Comparison of ENCODE assay signal across 1 cellular context in the genomic region with DNA sequence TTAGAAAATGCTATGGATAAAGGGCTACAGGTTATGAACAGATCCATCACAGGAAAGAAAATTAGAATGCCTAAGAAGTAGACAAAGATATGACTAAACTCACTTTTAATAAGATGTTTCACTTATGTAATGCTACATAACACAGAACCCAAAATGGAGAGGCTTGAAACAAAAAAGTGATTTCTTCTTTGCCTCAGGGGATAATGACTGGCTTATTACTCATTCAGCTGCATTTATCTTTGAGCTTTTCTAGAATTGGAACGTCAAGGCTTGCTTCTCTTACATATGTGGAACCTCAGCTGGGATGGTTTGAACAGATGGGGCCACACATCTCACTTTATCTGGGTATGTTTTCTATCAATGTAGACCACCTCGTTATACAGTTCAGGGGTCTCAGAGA.
TF ChIP-seq lines count a peak whose summit lies in the region.

No MANE protein-coding gene starts in this region.

TF ChIP-seq in IMR-90, 13 proteins besides CTCF, POLR2A, EP300 and RAD21 (continued from another document):
- TF ChIP-seq, protein P1, sequence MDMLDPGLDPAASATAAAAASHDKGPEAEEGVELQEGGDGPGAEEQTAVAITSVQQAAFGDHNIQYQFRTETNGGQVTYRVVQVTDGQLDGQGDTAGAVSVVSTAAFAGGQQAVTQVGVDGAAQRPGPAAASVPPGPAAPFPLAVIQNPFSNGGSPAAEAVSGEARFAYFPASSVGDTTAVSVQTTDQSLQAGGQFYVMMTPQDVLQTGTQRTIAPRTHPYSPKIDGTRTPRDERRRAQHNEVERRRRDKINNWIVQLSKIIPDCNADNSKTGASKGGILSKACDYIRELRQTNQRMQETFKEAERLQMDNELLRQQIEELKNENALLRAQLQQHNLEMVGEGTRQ (IDR thresholded peaks at IDR 0.05; ENCODE audit: low read depth, low read length), result no peak
- TF ChIP-seq RCOR1 (IDR thresholded peaks at IDR 0.05; ENCODE audit: insufficient replicate concordance, low read length) (no peak), MAZ (IDR thresholded peaks at IDR 0.05; ENCODE audit: borderline replicate concordance, low read depth, low read length) (no peak), FOS (IDR thresholded peaks at IDR 0.05; ENCODE audit: low read depth, low read length) (no peak), NFE2L2 (IDR thresholded peaks at IDR 0.05; ENCODE audit: low read depth, low read length) (no peak), CEBPB (IDR thresholded peaks at IDR 0.05; ENCODE audit: low read depth, low read length) (no peak), MAFK (IDR thresholded peaks at IDR 0.05; ENCODE audit: low read depth, low read length) (no peak), RFX5 (IDR thresholded peaks at IDR 0.05; ENCODE audit: low read depth, low read length) (no peak), SMC3 (IDR thresholded peaks at IDR 0.05; ENCODE audit: low read depth, low read length) (no peak)
- TF ChIP-seq, protein P2, sequence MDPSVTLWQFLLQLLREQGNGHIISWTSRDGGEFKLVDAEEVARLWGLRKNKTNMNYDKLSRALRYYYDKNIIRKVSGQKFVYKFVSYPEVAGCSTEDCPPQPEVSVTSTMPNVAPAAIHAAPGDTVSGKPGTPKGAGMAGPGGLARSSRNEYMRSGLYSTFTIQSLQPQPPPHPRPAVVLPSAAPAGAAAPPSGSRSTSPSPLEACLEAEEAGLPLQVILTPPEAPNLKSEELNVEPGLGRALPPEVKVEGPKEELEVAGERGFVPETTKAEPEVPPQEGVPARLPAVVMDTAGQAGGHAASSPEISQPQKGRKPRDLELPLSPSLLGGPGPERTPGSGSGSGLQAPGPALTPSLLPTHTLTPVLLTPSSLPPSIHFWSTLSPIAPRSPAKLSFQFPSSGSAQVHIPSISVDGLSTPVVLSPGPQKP (IDR thresholded peaks at IDR 0.05; ENCODE audit: borderline replicate concordance, low read depth, low read length), result no peak
